In genomic region chr6:136405410-136406029, GRCh38 we compare ENCODE assay signal across 17 cellular contexts.
DNase-seq lines count a peak whose midpoint lies in the region; ATAC-seq and TF ChIP-seq lines count a peak whose summit lies in the region.
"Had no signal": no experiment of that assay in that cellular context is flagged by ENCODE, and none has a peak within 500 bp of the region (broad histone marks: within the 10 kb centered on the region; RNA-seq: fewer than 3 reads in every experiment).

No MANE protein-coding gene starts in this region.

- H2BK15ac ChIP-seq in neuronal stem cell (ENCODE audit: low read length): no peak overlapping the region

- peaks cover 8% of the 10 kb centered on the region for H3K4me1 Mint-ChIP-seq in activated CD4-positive, alpha-beta T cell treated with anti-CD3 and anti-CD28 coated beads, Interleukin-2, amount 10 ng/mL, durations not matched to agents 7 days and 5 days

- no peaks in the 10 kb centered on the region for H3K36me3 Mint-ChIP-seq in activated CD4-positive, alpha-beta T cell treated with anti-CD3 and anti-CD28 coated beads, Interleukin-2, amount 10 ng/mL, durations not matched to agents 7 days and 5 days (ENCODE audit: low read depth)
- H3K36me3 Mint-ChIP-seq: activated CD4-positive, alpha-beta memory T cell treated with anti-CD3 and anti-CD28 coated beads for 36 hours; naive thymus-derived CD8-positive, alpha-beta T cell had no signal

- no peak for TF ChIP-seq CTCF in gastroesophageal sphincter (IDR thresholded peaks at IDR 0.05)

- no peaks in the 10 kb centered on the region for H3K9me3 Mint-ChIP-seq in activated CD4-positive, alpha-beta T cell treated with anti-CD3 and anti-CD28 coated beads, Interleukin-2, amount 10 ng/mL, durations not matched to agents 7 days and 5 days
- H3K9me3 Mint-ChIP-seq: activated CD4-positive, alpha-beta memory T cell treated with anti-CD3 and anti-CD28 coated beads for 36 hours; naive thymus-derived CD8-positive, alpha-beta T cell had no signal

- H3K18ac ChIP-seq in neuronal stem cell (ENCODE audit: low read length): peak overlapping the region; percentile 34

- no peak overlapping the region for H3K23ac ChIP-seq in neuronal stem cell (ENCODE audit: low read depth, low read length, poor library complexity)

- CTCF ChIA-PET in activated CD4-positive, alpha-beta T cell treated with anti-CD3 and anti-CD28 coated beads, Interleukin-2, amount 10 ng/mL, durations not matched to agents 7 days and 5 days (lab: Charles Lee): no interaction called here

- H3K27ac ChIP-seq in cingulate gyrus (ENCODE audit: low read depth, low read length) (peak overlapping the region; percentile 33), neuronal stem cell (replicated peaks; ENCODE audit: low read length) (no peak overlapping the region), gastroesophageal sphincter (no peak overlapping the region)
- H3K27ac ChIP-seq: left ventricle myocardium inferior, SK-N-MC, thoracic aorta had no signal

- ATAC-seq in HG02763 (IDR thresholded peaks at IDR 0.05; ENCODE audit: unreplicated experiment) (no peak), gastroesophageal sphincter (no peak)
- ATAC-seq: naive thymus-derived CD8-positive, alpha-beta T cell had no signal

- H3K79me1 ChIP-seq in neuronal stem cell (ENCODE audit: low read depth, low read length): no peaks in the 10 kb centered on the region

- no peak overlapping the region for H3K9ac ChIP-seq in neuronal stem cell (ENCODE audit: low read depth, low read length, poor library complexity)

- no CpG with 5 or more reads among the region's 3 CpGs for WGBS in neuronal stem cell (ENCODE audit: extremely low coverage in 2 of 2, insufficient read length in 2 of 2, insufficient replicate concordance in 1 of 2), 2 donors
- 81 to 100% methylated on average over 1 to 3 of the region's 3 CpGs for WGBS in gastroesophageal sphincter (ENCODE audit: low coverage in 1 of 2), 2 donors

- no peaks in the 10 kb centered on the region for H3K27me3 ChIP-seq in neuronal stem cell (ENCODE audit: control insufficient read depth in 3 of 3, insufficient read depth in 3 of 3, low read depth in 1 of 3, low read length in 3 of 3)
- no peaks in the 10 kb centered on the region for H3K27me3 ChIP-seq in gastroesophageal sphincter

- H2BK5ac ChIP-seq in neuronal stem cell (ENCODE audit: low read length): no peak overlapping the region

- no peak overlapping the region for H3K14ac ChIP-seq in neuronal stem cell (ENCODE audit: low read length)

- H3K4me1 ChIP-seq in neuronal stem cell (ENCODE audit: control insufficient read depth in 2 of 2, insufficient read depth in 1 of 2, low read depth in 1 of 2, low read length in 2 of 2) (no peaks in the 10 kb centered on the region), gastroesophageal sphincter (no peaks in the 10 kb centered on the region)
- H3K4me1 ChIP-seq: left ventricle myocardium inferior had no signal

- peaks cover 0 to 2% of the 10 kb centered on the region in 2 donors for H3K9me3 ChIP-seq in neuronal stem cell (replicated peaks in 1 of 2; ENCODE audit: control insufficient read depth in 2 of 2, insufficient read depth in 1 of 2, low read depth in 1 of 2, low read length in 2 of 2)
- no peaks in the 10 kb centered on the region for H3K9me3 ChIP-seq in gastroesophageal sphincter
- H3K9me3 ChIP-seq: left ventricle myocardium inferior, thoracic aorta had no signal

- no peak overlapping the region for H4K91ac ChIP-seq in neuronal stem cell (ENCODE audit: low read depth, low read length, poor library complexity)

- POLR2A ChIA-PET in activated CD4-positive, alpha-beta T cell treated with anti-CD3 and anti-CD28 coated beads, Interleukin-2, amount 10 ng/mL, durations not matched to agents 7 days and 5 days (lab: Charles Lee): no interaction called here

- TF ChIP-seq POLR2A in gastroesophageal sphincter (IDR thresholded peaks at IDR 0.05): no peak

- H3K27me3 Mint-ChIP-seq in activated CD4-positive, alpha-beta T cell treated with anti-CD3 and anti-CD28 coated beads, Interleukin-2, amount 10 ng/mL, durations not matched to agents 7 days and 5 days: peaks cover 3% of the 10 kb centered on the region

- no peak overlapping the region for H2AFZ ChIP-seq in neuronal stem cell (ENCODE audit: low read length)

- no peak overlapping the region for H3K4me2 ChIP-seq in neuronal stem cell (ENCODE audit: insufficient read depth, low read length, poor library complexity, severe bottlenecking)

- H3K4ac ChIP-seq in neuronal stem cell (ENCODE audit: low read length): no peak overlapping the region

- no peak overlapping the region for H2BK120ac ChIP-seq in neuronal stem cell (ENCODE audit: low read depth, low read length)

- no peak overlapping the region for H2AK5ac ChIP-seq in neuronal stem cell (ENCODE audit: low read depth, low read length)

- H3K4me3 Mint-ChIP-seq in activated CD4-positive, alpha-beta T cell treated with anti-CD3 and anti-CD28 coated beads, Interleukin-2, amount 10 ng/mL, durations not matched to agents 7 days and 5 days: no peak overlapping the region
- H3K4me3 Mint-ChIP-seq: activated CD4-positive, alpha-beta memory T cell treated with anti-CD3 and anti-CD28 coated beads for 36 hours; naive thymus-derived CD8-positive, alpha-beta T cell had no signal

- H3K27ac Mint-ChIP-seq in activated CD4-positive, alpha-beta T cell treated with anti-CD3 and anti-CD28 coated beads, Interleukin-2, amount 10 ng/mL, durations not matched to agents 7 days and 5 days: no peak overlapping the region
- H3K27ac Mint-ChIP-seq: activated CD4-positive, alpha-beta memory T cell treated with anti-CD3 and anti-CD28 coated beads for 36 hours; naive thymus-derived CD8-positive, alpha-beta T cell had no signal

- no peak overlapping the region for H2BK12ac ChIP-seq in neuronal stem cell (ENCODE audit: low read length)

- no peaks in the 10 kb centered on the region for H3K36me3 ChIP-seq in neuronal stem cell (replicated peaks in 1 of 2; ENCODE audit: control insufficient read depth in 2 of 2, insufficient read depth in 2 of 2, low read length in 2 of 2)
- no peaks in the 10 kb centered on the region for H3K36me3 ChIP-seq in gastroesophageal sphincter
- H3K36me3 ChIP-seq: left ventricle myocardium inferior, thoracic aorta had no signal

- no peak overlapping the region for H4K8ac ChIP-seq in neuronal stem cell (ENCODE audit: low read depth, low read length)

- DNase-seq in GF-D8 (lab: John Stamatoyannopoulos, UW): peak; percentile 46
- peak; percentile 15 for DNase-seq in NOMO-1 treated with dmso at 0.1 percent for 144 hours (lab: John Stamatoyannopoulos, UW; ENCODE audit: unreplicated experiment)
- no peak for DNase-seq in neuronal stem cell (ENCODE audit: low spot score)
- no peak for DNase-seq in activated CD4-positive, alpha-beta T cell treated with anti-CD3 and anti-CD28 coated beads, Interleukin-2, amount 10 ng/mL, durations not matched to agents 7 days and 5 days
- DNase-seq in COLO829 (ENCODE audit: low spot score): no peak
- DNase-seq: activated CD4-positive, alpha-beta memory T cell treated with anti-CD3 and anti-CD28 coated beads for 36 hours; amniotic stem cell; hypothalamus; left ventricle myocardium inferior; naive thymus-derived CD8-positive, alpha-beta T cell; NCI-H1048; NK-92 treated with Interleukin-12 subunit alpha and Interleukin-12 subunit beta, amount 100 ng/mL, for 24 hours had no signal

- H3K4me3 ChIP-seq in neuronal stem cell (ENCODE audit: low read length in 2 of 2) (no peak overlapping the region), gastroesophageal sphincter (no peak overlapping the region)
- H3K4me3 ChIP-seq: left ventricle myocardium inferior, SK-N-MC, thoracic aorta had no signal

- no peak for TF ChIP-seq EP300 in gastroesophageal sphincter (IDR thresholded peaks at IDR 0.05)

Comparison
In these comparisons a context has a peak if more than half of its experiments do, and no peak if none do; other contexts are left out.
1. DNase-seq: peak in GF-D8 (single experiment) and NOMO-1 treated with dmso at 0.1 percent for 144 hours (single experiment); none in neuronal stem cell (single experiment), activated CD4-positive, alpha-beta T cell treated with anti-CD3 and anti-CD28 coated beads, Interleukin-2, amount 10 ng/mL, durations not matched to agents 7 days and 5 days (single experiment) and COLO829 (single experiment).